In genomic region chr1:32199717-32200072, GRCh38 we compare ENCODE assay signal across 7 cellular contexts. TPM values are rescaled to one million over a fixed set of nuclear protein-coding genes. Genes with fewer than 3 reads are reported as not detected.
DNase-seq lines count a peak whose midpoint lies in the region; ATAC-seq and TF ChIP-seq lines count a peak whose summit lies in the region.
"Had no signal": no experiment of that assay in that cellular context is flagged by ENCODE, and none has a peak within 500 bp of the region (broad histone marks: within the 10 kb centered on the region; RNA-seq: fewer than 3 reads in every experiment).

No MANE protein-coding gene starts in this region.

- CTCF ChIA-PET in activated CD4-positive, alpha-beta T cell treated with anti-CD3 and anti-CD28 coated beads for 36 hours (lab: Charles Lee), result interaction anchor here (3.2 kb wide), 1 partner anchor 17 kb away, joined by 16 read pairs; no protein-coding TSS in a partner anchor

- H3K27ac Mint-ChIP-seq in activated CD4-positive, alpha-beta T cell treated with anti-CD3 and anti-CD28 coated beads for 36 hours, result peak overlapping the region; percentile 86
- no peak overlapping the region for H3K27ac Mint-ChIP-seq in endodermal cell

- peaks cover 62% of the 10 kb centered on the region for H3K4me1 Mint-ChIP-seq in activated CD4-positive, alpha-beta T cell treated with anti-CD3 and anti-CD28 coated beads for 36 hours
- H3K4me1 Mint-ChIP-seq in endodermal cell, result peaks cover 17% of the 10 kb centered on the region

- no peaks in the 10 kb centered on the region for H3K27me3 Mint-ChIP-seq in activated CD4-positive, alpha-beta T cell treated with anti-CD3 and anti-CD28 coated beads for 36 hours
- H3K27me3 Mint-ChIP-seq in endodermal cell (ENCODE audit: insufficient read depth), result peaks cover 7% of the 10 kb centered on the region

- peaks cover 38% of the 10 kb centered on the region for H3K36me3 ChIP-seq in endodermal cell (ENCODE audit: control insufficient read depth, insufficient read depth, low read length)
- H3K36me3 ChIP-seq in gastrocnemius medialis, result peaks cover 0 to 17% of the 10 kb centered on the region in 2 donors

- TF ChIP-seq CTCF in endodermal cell (conservative IDR thresholded peaks at IDR 0.05) (no peak), gastrocnemius medialis (IDR thresholded peaks at IDR 0.05 in 4 of 5, conservative IDR thresholded peaks at IDR 0.05 in 1 of 5) (peak in 1 of 5 experiments; percentile 47)

- in situ Hi-C loops in gastrocnemius medialis (cut with MboI; ENCODE audit: low sequenced_read_pairs in 4 of 4), result no loop called here

- peak overlapping the region; percentile 72 for H3K9ac ChIP-seq in endodermal cell (ENCODE audit: extremely low read depth, low read length, poor library complexity, severe bottlenecking)

- peak overlapping the region; percentile 86 for H3K27ac ChIP-seq in endodermal cell (ENCODE audit: low read depth, low read length)
- peak overlapping the region; percentile 86 to 99 (median 94) for H3K27ac ChIP-seq in gastrocnemius medialis

- POLR2A ChIA-PET in activated CD4-positive, alpha-beta T cell treated with anti-CD3 and anti-CD28 coated beads for 36 hours (lab: Charles Lee), result interaction anchor here (1.6 to 1.8 kb wide), 3 partner anchors 19 to 136 kb away, joined by 6 to 7 read pairs (median 6); partner anchors contain the start of genes MARCKSL1, TMEM39B and TXLNA

- H3K9me3 Mint-ChIP-seq in activated CD4-positive, alpha-beta T cell treated with anti-CD3 and anti-CD28 coated beads for 36 hours (ENCODE audit: low read depth), result no peaks in the 10 kb centered on the region
- H3K9me3 Mint-ChIP-seq in endodermal cell, result no peaks in the 10 kb centered on the region

- no peak for ATAC-seq in activated CD4-positive, alpha-beta T cell treated with anti-CD3 and anti-CD28 coated beads for 36 hours
- ATAC-seq in gastrocnemius medialis, result peak; percentile 70 to 75
- ATAC-seq in HG03439 (IDR thresholded peaks at IDR 0.05; ENCODE audit: unreplicated experiment), result no peak

- DNase-seq in activated CD4-positive, alpha-beta T cell treated with anti-CD3 and anti-CD28 coated beads for 36 hours, result no peak
- no peak for DNase-seq in activated CD4-positive, alpha-beta T cell treated with anti-CD3 and anti-CD28 coated beads for 4 hours
- DNase-seq in endodermal cell (no peak), gastrocnemius medialis (peak; percentile 96 to 98), HuH-7 (ENCODE audit: low spot score) (no peak)

- 57% methylated on average over 5 of the region's 6 CpGs; no CpG with 5 or more reads in 1 of the 2 experiments for WGBS in endodermal cell (ENCODE audit: insufficient coverage in 1 of 2, insufficient read length in 1 of 2), 2 experiments

- no peaks in the 10 kb centered on the region for H3K9me3 ChIP-seq in endodermal cell (ENCODE audit: control insufficient read depth, low read length)
- no peaks in the 10 kb centered on the region for H3K9me3 ChIP-seq in gastrocnemius medialis

- peaks cover 21% of the 10 kb centered on the region for H3K36me3 Mint-ChIP-seq in activated CD4-positive, alpha-beta T cell treated with anti-CD3 and anti-CD28 coated beads for 36 hours (ENCODE audit: low read depth)
- H3K36me3 Mint-ChIP-seq in endodermal cell (ENCODE audit: low read depth), result peaks cover 28% of the 10 kb centered on the region

- intact Hi-C loops in activated CD4-positive, alpha-beta T cell treated with anti-CD3 and anti-CD28 coated beads for 36 hours (cut with DNase I, micrococcal nuclease), result loop anchor here (1.0 to 5.0 kb wide), 8 partner anchors 19 to 213 kb away; partner anchors contain the start of genes BSDC1 (in 1 of the 2), EIF3I (in 1 of the 2), KPNA6 (in 1 of the 2) and TMEM234 (in 1 of the 2)
- intact Hi-C loops in gastrocnemius medialis (cut with DNase I; ENCODE audit: low total_unique reads), result loop anchor here (2.0 to 10.0 kb wide), 3 partner anchors 21 to 265 kb away; partner anchors contain the start of genes PTP4A2, TMEM39B and TXLNA

- peak; percentile 70 to 82 for TF ChIP-seq POLR2A in gastrocnemius medialis (IDR thresholded peaks at IDR 0.05)

- peak overlapping the region; percentile 71 for H3K4me3 Mint-ChIP-seq in activated CD4-positive, alpha-beta T cell treated with anti-CD3 and anti-CD28 coated beads for 36 hours
- peak overlapping the region; percentile 59 for H3K4me3 Mint-ChIP-seq in endodermal cell

- H3K27me3 ChIP-seq in endodermal cell (ENCODE audit: control insufficient read depth, insufficient read depth, low read length, poor library complexity, severe bottlenecking), result no peaks in the 10 kb centered on the region
- H3K27me3 ChIP-seq in gastrocnemius medialis, result no peaks in the 10 kb centered on the region

- H3K4me1 ChIP-seq in endodermal cell (ENCODE audit: control insufficient read depth, insufficient read depth, low read length) (no peaks in the 10 kb centered on the region), gastrocnemius medialis (peaks cover 44 to 65% of the 10 kb centered on the region in 2 donors)

- peak overlapping the region; percentile 90 for H3K4me3 ChIP-seq in endodermal cell (ENCODE audit: low read length)
- peak overlapping the region; percentile 65 to 84 (median 72) for H3K4me3 ChIP-seq in gastrocnemius medialis

RNA-seq across cellular contexts. Expression of gene CCDC28B, which starts 0.7 kb away (rescaled TPM):
- 10 to 100 TPM; 13.0 to 19.3 TPM for total RNA-seq in activated CD4-positive, alpha-beta T cell treated with anti-CD3 and anti-CD28 coated beads for 36 hours
- total RNA-seq in endodermal cell (10 to 100 TPM in 1 of 2 donors, 1 to 10 TPM in 1; 9.2 to 11.1 TPM), gastrocnemius medialis (10 to 100 TPM; 16.4 to 79.0 (median 56.8) TPM)
- 26.3 TPM for polyA plus RNA-seq in endodermal cell (2013, experiment 1 of 2)
- polyA plus RNA-seq in endodermal cell (2013, experiment 2 of 2), result 22.7 TPM

RNA-seq across cellular contexts. Expression of gene IQCC, which starts 5.8 kb away (rescaled TPM):
- 1 to 10 TPM; 4.4 to 5.0 TPM for total RNA-seq in activated CD4-positive, alpha-beta T cell treated with anti-CD3 and anti-CD28 coated beads for 36 hours
- total RNA-seq in endodermal cell (1 to 10 TPM; 4.7 to 6.3 TPM), gastrocnemius medialis (under 1 TPM; 0.49 to 0.93 (median 0.83) TPM)
- polyA plus RNA-seq in endodermal cell (2013, experiment 1 of 2), result 6.5 TPM
- 6.7 TPM for polyA plus RNA-seq in endodermal cell (2013, experiment 2 of 2)

RNA-seq across cellular contexts. Expression of gene DCDC2B, which starts 9.2 kb away (rescaled TPM):
- total RNA-seq in activated CD4-positive, alpha-beta T cell treated with anti-CD3 and anti-CD28 coated beads for 36 hours, result not detected
- not detected for total RNA-seq in endodermal cell
- polyA plus RNA-seq in endodermal cell (2013, experiment 1 of 2), result not detected
- polyA plus RNA-seq in endodermal cell (2013, experiment 2 of 2), result not detected
- total RNA-seq in gastrocnemius medialis, result not detected
- total RNA-seq: glomerular endothelial cell had no signal

RNA-seq across cellular contexts. Expression of gene TXLNA, which starts 20.2 kb away (rescaled TPM):
- total RNA-seq in activated CD4-positive, alpha-beta T cell treated with anti-CD3 and anti-CD28 coated beads for 36 hours, result 10 to 100 TPM; 79.5 to 79.7 TPM
- total RNA-seq in endodermal cell, result 10 to 100 TPM; 38.3 to 39.4 TPM
- polyA plus RNA-seq in endodermal cell (2013, experiment 1 of 2), result 39.7 TPM
- 37.8 TPM for polyA plus RNA-seq in endodermal cell (2013, experiment 2 of 2)
- 10 to 100 TPM; 15.7 to 21.0 (median 17.6) TPM for total RNA-seq in gastrocnemius medialis

RNA-seq across cellular contexts. Expression of gene TMEM234, which starts 22.5 kb away (rescaled TPM):
- 1 to 10 TPM; 7.3 to 8.2 TPM for total RNA-seq in activated CD4-positive, alpha-beta T cell treated with anti-CD3 and anti-CD28 coated beads for 36 hours
- total RNA-seq in endodermal cell (10 to 100 TPM; 35.1 to 35.5 TPM), gastrocnemius medialis (1 to 10 TPM; 1.6 to 4.6 (median 4.4) TPM)
- polyA plus RNA-seq in endodermal cell (2013, experiment 1 of 2), result 13.6 TPM
- 14.6 TPM for polyA plus RNA-seq in endodermal cell (2013, experiment 2 of 2)

Comparison
In these comparisons a context has a peak if more than half of its experiments do, and no peak if none do; other contexts are left out.
1. ATAC-seq: peak in gastrocnemius medialis (2 of 2); none in activated CD4-positive, alpha-beta T cell treated with anti-CD3 and anti-CD28 coated beads for 36 hours (single experiment) and HG03439 (single experiment).
2. DNase-seq: peak in gastrocnemius medialis (2 of 2); none in activated CD4-positive, alpha-beta T cell treated with anti-CD3 and anti-CD28 coated beads for 36 hours (single experiment), activated CD4-positive, alpha-beta T cell treated with anti-CD3 and anti-CD28 coated beads for 4 hours (0 of 2), endodermal cell (single experiment) and HuH-7 (single experiment).